Comparison of ENCODE assay signal across 21 cellular contexts in the genomic region with DNA sequence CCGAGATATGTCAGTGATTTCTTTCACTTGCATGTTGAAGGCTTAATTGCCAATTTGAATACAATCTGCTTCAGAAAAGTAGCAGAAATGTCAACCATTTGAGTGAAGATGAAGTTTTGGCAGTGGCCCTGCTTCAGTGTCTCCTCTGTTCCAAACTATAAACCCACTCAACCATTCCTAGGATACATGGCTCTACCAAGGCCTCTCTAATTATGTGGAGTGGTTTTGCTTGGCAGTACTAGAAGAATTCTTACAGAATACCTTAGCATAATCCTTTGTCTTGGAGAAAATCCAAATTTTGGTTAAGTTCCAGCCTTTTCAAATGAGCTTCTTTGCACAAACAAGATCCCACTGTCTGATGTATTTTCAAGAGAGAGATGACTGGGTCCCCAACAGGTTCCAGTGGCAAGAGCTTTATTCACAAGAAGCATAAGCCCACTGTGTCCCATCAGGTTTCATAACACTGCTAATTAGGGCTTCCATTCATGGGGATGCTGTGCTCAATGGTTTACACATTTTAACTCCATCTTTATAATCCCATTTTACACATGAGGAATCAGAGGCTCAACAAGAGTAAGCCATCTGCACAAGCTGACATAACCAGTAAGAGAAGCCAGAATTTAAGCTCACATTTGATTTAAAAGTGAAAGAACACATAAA.
"Had no signal": no experiment of that assay in that cellular context is flagged by ENCODE, and none has a peak within 500 bp of the region (broad histone marks: within the 10 kb centered on the region; RNA-seq: fewer than 3 reads in every experiment).

No MANE protein-coding gene starts in this region.

- ATAC-seq: activated CD4-positive, CD25-positive, alpha-beta regulatory T cell treated with anti-CD3 and anti-CD28 coated beads, Interleukin-2, amount 50 U/mL, for 24 hours; activated CD8-positive, alpha-beta T cell treated with anti-CD3 and anti-CD28 coated beads for 36 hours; Panc1; Right ventricle myocardium inferior had no signal

- H3K9me3 ChIP-seq: adrenal gland had no signal

- H3K36me3 ChIP-seq: adrenal gland had no signal

- H3K27ac ChIP-seq: adrenal gland, SK-N-MC, VCaP had no signal

- H3K4me3 ChIP-seq: adrenal gland, SK-N-MC had no signal

- H3K27me3 ChIP-seq: adrenal gland had no signal

- DNase-seq: activated CD4-positive, alpha-beta T cell treated with anti-CD3 and anti-CD28 coated beads for 4 hours; activated CD8-positive, alpha-beta memory T cell treated with anti-CD3 and anti-CD28 coated beads, Interleukin-2, amount 50 U/mL, for 4 hours; activated CD8-positive, alpha-beta T cell treated with anti-CD3 and anti-CD28 coated beads for 36 hours; activated naive CD4-positive, alpha-beta T cell treated with anti-CD3 and anti-CD28 coated beads, Interleukin-2, amount 50 U/mL, for 16 hours; activated naive CD8-positive, alpha-beta T cell treated with anti-CD3 and anti-CD28 coated beads, Interleukin-2, amount 10 ng/mL, durations not matched to agents 7 days and 5 days; adrenal gland; Kasumi-1; KBM-7; NCI-H1048; NCI-H146; NCI-H187 treated with DMSO at 0.1 percent for 48 hours; NCI-H2081 treated with DMSO at 0.1 percent for 48 hours; NCI-H345; NCI-H524; RPMI8226; T-helper 1 cell had no signal
